In genomic region chr1:176766779-176767178, GRCh38 we compare ENCODE assay signal across 8 cellular contexts.
"Had no signal": no experiment of that assay in that cellular context is flagged by ENCODE, and none has a peak within 500 bp of the region (broad histone marks: within the 10 kb centered on the region; RNA-seq: fewer than 3 reads in every experiment).

No MANE protein-coding gene starts in this region.

- FAIRE-seq: G401.6, GM12878, GM12891, GM12892, GM18507, GM19239 had no signal

- H3K4me3 ChIP-seq: GM12878 had no signal

- DNase-seq: GDM1, GF-D8 had no signal

- ATAC-seq: GM12878 had no signal
